11 cellular contexts compared by ENCODE assay signal in genomic region chr5:126448720-126449119, GRCh38. TPM values are rescaled to one million over a fixed set of nuclear protein-coding genes. Genes with fewer than 3 reads are reported as not detected.
DNase-seq lines count a peak whose midpoint lies in the region; ATAC-seq, FAIRE-seq and TF ChIP-seq lines count a peak whose summit lies in the region.
"Had no signal": no experiment of that assay in that cellular context is flagged by ENCODE, and none has a peak within 500 bp of the region (broad histone marks: within the 10 kb centered on the region; RNA-seq: fewer than 3 reads in every experiment).

No MANE protein-coding gene starts in this region.

- no peak for TF ChIP-seq POLR2A in GM12892 (IDR thresholded peaks at IDR 0.05; ENCODE audit: low read depth, low read length)

- H3K27ac ChIP-seq in cingulate gyrus (ENCODE audit: low read depth, low read length) = peak overlapping the region; percentile 61
- H3K27ac ChIP-seq: coronary artery had no signal

- ATAC-seq in stimulated activated memory B cell treated with anti-CD40 and anti-IgM and Interleukin-4, amounts not matched to agents 10 μg/mL and 1 μg/mL and 100 μg/mL, for 72 hours = no peak
- no peak for ATAC-seq in GM19351 (IDR thresholded peaks at IDR 0.05; ENCODE audit: unreplicated experiment)
- ATAC-seq: WTC11 had no signal

- CTCF ChIA-PET in activated CD4-positive, alpha-beta T cell treated with anti-CD3 and anti-CD28 coated beads, Interleukin-2, amount 10 ng/mL, durations not matched to agents 7 days and 5 days (lab: Charles Lee) = interaction anchor here (0.9 to 1.3 kb wide), 2 partner anchors 25 to 329 kb away, joined by 3 to 4 read pairs; partner anchors contain the start of gene GRAMD2B

- H3K27ac Mint-ChIP-seq in activated CD4-positive, alpha-beta T cell treated with anti-CD3 and anti-CD28 coated beads, Interleukin-2, amount 10 ng/mL, durations not matched to agents 7 days and 5 days = peak overlapping the region; percentile 69
- H3K27ac Mint-ChIP-seq in stimulated activated memory B cell treated with anti-CD40 and anti-IgM and Interleukin-4, amounts not matched to agents 10 μg/mL and 1 μg/mL and 100 μg/mL, for 72 hours = peak overlapping the region; percentile 10
- H3K27ac Mint-ChIP-seq: WTC11 had no signal

- peaks cover 80% of the 10 kb centered on the region for H3K4me1 Mint-ChIP-seq in activated CD4-positive, alpha-beta T cell treated with anti-CD3 and anti-CD28 coated beads, Interleukin-2, amount 10 ng/mL, durations not matched to agents 7 days and 5 days
- H3K4me1 Mint-ChIP-seq in stimulated activated memory B cell treated with anti-CD40 and anti-IgM and Interleukin-4, amounts not matched to agents 10 μg/mL and 1 μg/mL and 100 μg/mL, for 72 hours = peaks cover 13% of the 10 kb centered on the region
- H3K4me1 Mint-ChIP-seq: memory B cell had no signal

- H3K4me3 Mint-ChIP-seq in activated CD4-positive, alpha-beta T cell treated with anti-CD3 and anti-CD28 coated beads, Interleukin-2, amount 10 ng/mL, durations not matched to agents 7 days and 5 days = peak overlapping the region; percentile 3
- no peak overlapping the region for H3K4me3 Mint-ChIP-seq in stimulated activated memory B cell treated with anti-CD40 and anti-IgM and Interleukin-4, amounts not matched to agents 10 μg/mL and 1 μg/mL and 100 μg/mL, for 72 hours
- H3K4me3 Mint-ChIP-seq: memory B cell, WTC11 had no signal

- no peaks in the 10 kb centered on the region for H3K27me3 Mint-ChIP-seq in activated CD4-positive, alpha-beta T cell treated with anti-CD3 and anti-CD28 coated beads, Interleukin-2, amount 10 ng/mL, durations not matched to agents 7 days and 5 days
- H3K27me3 Mint-ChIP-seq in stimulated activated memory B cell treated with anti-CD40 and anti-IgM and Interleukin-4, amounts not matched to agents 10 μg/mL and 1 μg/mL and 100 μg/mL, for 72 hours = no peaks in the 10 kb centered on the region
- H3K27me3 Mint-ChIP-seq: memory B cell had no signal

- no peak for DNase-seq in activated CD4-positive, alpha-beta T cell treated with anti-CD3 and anti-CD28 coated beads, Interleukin-2, amount 10 ng/mL, durations not matched to agents 7 days and 5 days
- no peak for DNase-seq in activated CD4-positive, alpha-beta T cell treated with anti-CD3 and anti-CD28 coated beads, Interleukin-2, amount 50 U/mL, for 48 hours
- DNase-seq in NCI-H69 (lab: John Stamatoyannopoulos, UW) (peak; percentile 49), OCI-M1 (lab: John Stamatoyannopoulos, UW) (no peak), GM12892 (ENCODE audit: insufficient read length) (no peak)

- H3K9me3 Mint-ChIP-seq in activated CD4-positive, alpha-beta T cell treated with anti-CD3 and anti-CD28 coated beads, Interleukin-2, amount 10 ng/mL, durations not matched to agents 7 days and 5 days = peaks cover 5% of the 10 kb centered on the region
- H3K9me3 Mint-ChIP-seq in stimulated activated memory B cell treated with anti-CD40 and anti-IgM and Interleukin-4, amounts not matched to agents 10 μg/mL and 1 μg/mL and 100 μg/mL, for 72 hours = no peaks in the 10 kb centered on the region
- H3K9me3 Mint-ChIP-seq: memory B cell had no signal

- no peak for FAIRE-seq in GM12892 (lab: Jason Lieb, UNC)

- POLR2A ChIA-PET in activated CD4-positive, alpha-beta T cell treated with anti-CD3 and anti-CD28 coated beads, Interleukin-2, amount 10 ng/mL, durations not matched to agents 7 days and 5 days (lab: Charles Lee) = no interaction called here

- peaks cover 16% of the 10 kb centered on the region for H3K36me3 Mint-ChIP-seq in activated CD4-positive, alpha-beta T cell treated with anti-CD3 and anti-CD28 coated beads, Interleukin-2, amount 10 ng/mL, durations not matched to agents 7 days and 5 days (ENCODE audit: low read depth)
- peaks cover 6% of the 10 kb centered on the region for H3K36me3 Mint-ChIP-seq in stimulated activated memory B cell treated with anti-CD40 and anti-IgM and Interleukin-4, amounts not matched to agents 10 μg/mL and 1 μg/mL and 100 μg/mL, for 72 hours
- H3K36me3 Mint-ChIP-seq: memory B cell had no signal

RNA-seq across cellular contexts. Expression of gene GRAMD2B, which starts 25.5 kb away (rescaled TPM):
- total RNA-seq in activated CD4-positive, alpha-beta T cell treated with anti-CD3 and anti-CD28 coated beads, Interleukin-2, amount 10 ng/mL, durations not matched to agents 7 days and 5 days = 1 to 10 TPM; 3.3 to 4.4 TPM
- polyA plus RNA-seq in GM12892 (2012; ENCODE audit: missing spikeins) = 5.2 TPM
